Comparison of ENCODE assay signal across 1 cellular context in the genomic region with DNA sequence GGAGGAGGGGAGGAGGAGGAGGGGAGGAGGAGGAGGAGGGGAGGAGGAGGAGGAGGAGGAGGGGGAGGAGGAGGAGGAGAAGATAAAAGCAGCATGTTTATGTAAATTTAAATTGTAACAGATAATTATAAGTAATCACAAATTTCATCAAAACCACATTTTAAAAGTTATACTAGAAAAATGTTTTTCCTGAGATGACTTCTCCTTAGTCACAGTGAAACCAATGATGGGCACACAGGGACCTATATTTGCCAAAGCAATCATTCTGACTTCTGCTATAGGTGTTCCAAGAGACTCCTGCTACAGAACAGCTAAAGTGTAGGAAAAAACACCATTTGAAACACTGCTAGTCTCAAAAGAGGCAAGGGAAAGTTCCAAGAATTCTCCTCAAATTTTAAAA.
A peak's percentile ranks its signal among the peaks of the same experiment; 100 is the strongest.
TF ChIP-seq lines count a peak whose summit lies in the region.

No MANE protein-coding gene starts in this region.

TF ChIP-seq in K562, 482 proteins besides CTCF, POLR2A, EP300 and RAD21:
- TF ChIP-seq PCBP1 (IDR thresholded peaks at IDR 0.05; ENCODE audit: low read depth, low read length, poor library complexity, severe bottlenecking), result peak; percentile 86
- TF ChIP-seq, protein P1, sequence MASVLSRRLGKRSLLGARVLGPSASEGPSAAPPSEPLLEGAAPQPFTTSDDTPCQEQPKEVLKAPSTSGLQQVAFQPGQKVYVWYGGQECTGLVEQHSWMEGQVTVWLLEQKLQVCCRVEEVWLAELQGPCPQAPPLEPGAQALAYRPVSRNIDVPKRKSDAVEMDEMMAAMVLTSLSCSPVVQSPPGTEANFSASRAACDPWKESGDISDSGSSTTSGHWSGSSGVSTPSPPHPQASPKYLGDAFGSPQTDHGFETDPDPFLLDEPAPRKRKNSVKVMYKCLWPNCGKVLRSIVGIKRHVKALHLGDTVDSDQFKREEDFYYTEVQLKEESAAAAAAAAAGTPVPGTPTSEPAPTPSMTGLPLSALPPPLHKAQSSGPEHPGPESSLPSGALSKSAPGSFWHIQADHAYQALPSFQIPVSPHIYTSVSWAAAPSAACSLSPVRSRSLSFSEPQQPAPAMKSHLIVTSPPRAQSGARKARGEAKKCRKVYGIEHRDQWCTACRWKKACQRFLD (CRISPR knock-in tag; IDR thresholded peaks at IDR 0.05), result peak; percentile 49; the same call in 1 of the 2 replicates
- TF ChIP-seq SIN3B (IDR thresholded peaks at IDR 0.05; ENCODE audit: low read depth), result no peak
- TF ChIP-seq PCBP2 (IDR thresholded peaks at IDR 0.05; ENCODE audit: low read depth, low read length, poor library complexity, severe bottlenecking), result peak; percentile 97
- TF ChIP-seq RBM22 (IDR thresholded peaks at IDR 0.05; ENCODE audit: low read depth, low read length, poor library complexity, severe bottlenecking), result no peak
- no peak for TF ChIP-seq ZNF586 (CRISPR knock-in tag; conservative IDR thresholded peaks at IDR 0.05)
- peak; percentile 94 for TF ChIP-seq ZNF263 (CRISPR knock-in tag; IDR thresholded peaks at IDR 0.05; ENCODE audit: borderline replicate concordance)
- TF ChIP-seq ZZZ3 (IDR thresholded peaks at IDR 0.05), result no peak
- TF ChIP-seq ZNF408 (CRISPR knock-in tag; IDR thresholded peaks at IDR 0.05; ENCODE audit: low read depth), result no peak
- TF ChIP-seq, protein P2, sequence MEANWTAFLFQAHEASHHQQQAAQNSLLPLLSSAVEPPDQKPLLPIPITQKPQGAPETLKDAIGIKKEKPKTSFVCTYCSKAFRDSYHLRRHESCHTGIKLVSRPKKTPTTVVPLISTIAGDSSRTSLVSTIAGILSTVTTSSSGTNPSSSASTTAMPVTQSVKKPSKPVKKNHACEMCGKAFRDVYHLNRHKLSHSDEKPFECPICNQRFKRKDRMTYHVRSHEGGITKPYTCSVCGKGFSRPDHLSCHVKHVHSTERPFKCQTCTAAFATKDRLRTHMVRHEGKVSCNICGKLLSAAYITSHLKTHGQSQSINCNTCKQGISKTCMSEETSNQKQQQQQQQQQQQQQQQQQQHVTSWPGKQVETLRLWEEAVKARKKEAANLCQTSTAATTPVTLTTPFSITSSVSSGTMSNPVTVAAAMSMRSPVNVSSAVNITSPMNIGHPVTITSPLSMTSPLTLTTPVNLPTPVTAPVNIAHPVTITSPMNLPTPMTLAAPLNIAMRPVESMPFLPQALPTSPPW (CRISPR knock-in tag; IDR thresholded peaks at IDR 0.05), result peak; percentile 55; the same call in 1 of the 2 replicates
- no peak for TF ChIP-seq HOXB6 (CRISPR knock-in tag; IDR thresholded peaks at IDR 0.05; ENCODE audit: borderline replicate concordance)
- TF ChIP-seq, protein P3, sequence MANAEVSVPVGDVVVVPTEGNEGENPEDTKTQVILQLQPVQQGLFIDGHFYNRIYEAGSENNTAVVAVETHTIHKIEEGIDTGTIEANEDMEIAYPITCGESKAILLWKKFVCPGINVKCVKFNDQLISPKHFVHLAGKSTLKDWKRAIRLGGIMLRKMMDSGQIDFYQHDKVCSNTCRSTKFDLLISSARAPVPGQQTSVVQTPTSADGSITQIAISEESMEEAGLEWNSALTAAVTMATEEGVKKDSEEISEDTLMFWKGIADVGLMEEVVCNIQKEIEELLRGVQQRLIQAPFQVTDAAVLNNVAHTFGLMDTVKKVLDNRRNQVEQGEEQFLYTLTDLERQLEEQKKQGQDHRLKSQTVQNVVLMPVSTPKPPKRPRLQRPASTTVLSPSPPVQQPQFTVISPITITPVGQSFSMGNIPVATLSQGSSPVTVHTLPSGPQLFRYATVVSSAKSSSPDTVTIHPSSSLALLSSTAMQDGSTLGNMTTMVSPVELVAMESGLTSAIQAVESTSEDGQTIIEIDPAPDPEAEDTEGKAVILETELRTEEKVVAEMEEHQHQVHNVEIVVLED (CRISPR knock-in tag; IDR thresholded peaks at IDR 0.05), result peak; percentile 15; the same call in 1 of the 2 replicates
- TF ChIP-seq ZC3H11A (IDR thresholded peaks at IDR 0.05; ENCODE audit: low read depth, low read length), result no peak
- TF ChIP-seq, protein P4, sequence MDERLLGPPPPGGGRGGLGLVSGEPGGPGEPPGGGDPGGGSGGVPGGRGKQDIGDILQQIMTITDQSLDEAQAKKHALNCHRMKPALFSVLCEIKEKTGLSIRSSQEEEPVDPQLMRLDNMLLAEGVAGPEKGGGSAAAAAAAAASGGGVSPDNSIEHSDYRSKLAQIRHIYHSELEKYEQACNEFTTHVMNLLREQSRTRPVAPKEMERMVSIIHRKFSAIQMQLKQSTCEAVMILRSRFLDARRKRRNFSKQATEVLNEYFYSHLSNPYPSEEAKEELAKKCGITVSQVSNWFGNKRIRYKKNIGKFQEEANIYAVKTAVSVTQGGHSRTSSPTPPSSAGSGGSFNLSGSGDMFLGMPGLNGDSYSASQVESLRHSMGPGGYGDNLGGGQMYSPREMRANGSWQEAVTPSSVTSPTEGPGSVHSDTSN (CRISPR knock-in tag; IDR thresholded peaks at IDR 0.05; ENCODE audit: low read depth), result no peak
- TF ChIP-seq, protein P4 (tag; conservative IDR thresholded peaks at IDR 0.05; ENCODE audit: low read depth), result no peak
- TF ChIP-seq ZC3H8 (IDR thresholded peaks at IDR 0.05), result no peak
- TF ChIP-seq HNRNPK (IDR thresholded peaks at IDR 0.05; ENCODE audit: low read depth, low read length, poor library complexity, severe bottlenecking), result peak; percentile 79
- TF ChIP-seq ETV5 (CRISPR knock-in tag; IDR thresholded peaks at IDR 0.05; ENCODE audit: low read depth), result no peak
- TF ChIP-seq, protein P5, sequence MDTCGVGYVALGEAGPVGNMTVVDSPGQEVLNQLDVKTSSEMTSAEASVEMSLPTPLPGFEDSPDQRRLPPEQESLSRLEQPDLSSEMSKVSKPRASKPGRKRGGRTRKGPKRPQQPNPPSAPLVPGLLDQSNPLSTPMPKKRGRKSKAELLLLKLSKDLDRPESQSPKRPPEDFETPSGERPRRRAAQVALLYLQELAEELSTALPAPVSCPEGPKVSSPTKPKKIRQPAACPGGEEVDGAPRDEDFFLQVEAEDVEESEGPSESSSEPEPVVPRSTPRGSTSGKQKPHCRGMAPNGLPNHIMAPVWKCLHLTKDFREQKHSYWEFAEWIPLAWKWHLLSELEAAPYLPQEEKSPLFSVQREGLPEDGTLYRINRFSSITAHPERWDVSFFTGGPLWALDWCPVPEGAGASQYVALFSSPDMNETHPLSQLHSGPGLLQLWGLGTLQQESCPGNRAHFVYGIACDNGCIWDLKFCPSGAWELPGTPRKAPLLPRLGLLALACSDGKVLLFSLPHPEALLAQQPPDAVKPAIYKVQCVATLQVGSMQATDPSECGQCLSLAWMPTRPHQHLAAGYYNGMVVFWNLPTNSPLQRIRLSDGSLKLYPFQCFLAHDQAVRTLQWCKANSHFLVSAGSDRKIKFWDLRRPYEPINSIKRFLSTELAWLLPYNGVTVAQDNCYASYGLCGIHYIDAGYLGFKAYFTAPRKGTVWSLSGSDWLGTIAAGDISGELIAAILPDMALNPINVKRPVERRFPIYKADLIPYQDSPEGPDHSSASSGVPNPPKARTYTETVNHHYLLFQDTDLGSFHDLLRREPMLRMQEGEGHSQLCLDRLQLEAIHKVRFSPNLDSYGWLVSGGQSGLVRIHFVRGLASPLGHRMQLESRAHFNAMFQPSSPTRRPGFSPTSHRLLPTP (IDR thresholded peaks at IDR 0.05; ENCODE audit: borderline replicate concordance, extremely low read depth, insufficient read length), result no peak
- TF ChIP-seq, protein P6, sequence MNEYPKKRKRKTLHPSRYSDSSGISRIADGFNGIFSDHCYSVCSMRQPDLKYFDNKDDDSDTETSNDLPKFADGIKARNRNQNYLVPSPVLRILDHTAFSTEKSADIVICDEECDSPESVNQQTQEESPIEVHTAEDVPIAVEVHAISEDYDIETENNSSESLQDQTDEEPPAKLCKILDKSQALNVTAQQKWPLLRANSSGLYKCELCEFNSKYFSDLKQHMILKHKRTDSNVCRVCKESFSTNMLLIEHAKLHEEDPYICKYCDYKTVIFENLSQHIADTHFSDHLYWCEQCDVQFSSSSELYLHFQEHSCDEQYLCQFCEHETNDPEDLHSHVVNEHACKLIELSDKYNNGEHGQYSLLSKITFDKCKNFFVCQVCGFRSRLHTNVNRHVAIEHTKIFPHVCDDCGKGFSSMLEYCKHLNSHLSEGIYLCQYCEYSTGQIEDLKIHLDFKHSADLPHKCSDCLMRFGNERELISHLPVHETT (CRISPR knock-in tag; conservative IDR thresholded peaks at IDR 0.05 in 1 of 2, IDR thresholded peaks at IDR 0.05 in 1 of 2), result peak in 1 of 2 experiments; percentile 32; a peak in 1 of 4 replicates
- TF ChIP-seq, protein P7, sequence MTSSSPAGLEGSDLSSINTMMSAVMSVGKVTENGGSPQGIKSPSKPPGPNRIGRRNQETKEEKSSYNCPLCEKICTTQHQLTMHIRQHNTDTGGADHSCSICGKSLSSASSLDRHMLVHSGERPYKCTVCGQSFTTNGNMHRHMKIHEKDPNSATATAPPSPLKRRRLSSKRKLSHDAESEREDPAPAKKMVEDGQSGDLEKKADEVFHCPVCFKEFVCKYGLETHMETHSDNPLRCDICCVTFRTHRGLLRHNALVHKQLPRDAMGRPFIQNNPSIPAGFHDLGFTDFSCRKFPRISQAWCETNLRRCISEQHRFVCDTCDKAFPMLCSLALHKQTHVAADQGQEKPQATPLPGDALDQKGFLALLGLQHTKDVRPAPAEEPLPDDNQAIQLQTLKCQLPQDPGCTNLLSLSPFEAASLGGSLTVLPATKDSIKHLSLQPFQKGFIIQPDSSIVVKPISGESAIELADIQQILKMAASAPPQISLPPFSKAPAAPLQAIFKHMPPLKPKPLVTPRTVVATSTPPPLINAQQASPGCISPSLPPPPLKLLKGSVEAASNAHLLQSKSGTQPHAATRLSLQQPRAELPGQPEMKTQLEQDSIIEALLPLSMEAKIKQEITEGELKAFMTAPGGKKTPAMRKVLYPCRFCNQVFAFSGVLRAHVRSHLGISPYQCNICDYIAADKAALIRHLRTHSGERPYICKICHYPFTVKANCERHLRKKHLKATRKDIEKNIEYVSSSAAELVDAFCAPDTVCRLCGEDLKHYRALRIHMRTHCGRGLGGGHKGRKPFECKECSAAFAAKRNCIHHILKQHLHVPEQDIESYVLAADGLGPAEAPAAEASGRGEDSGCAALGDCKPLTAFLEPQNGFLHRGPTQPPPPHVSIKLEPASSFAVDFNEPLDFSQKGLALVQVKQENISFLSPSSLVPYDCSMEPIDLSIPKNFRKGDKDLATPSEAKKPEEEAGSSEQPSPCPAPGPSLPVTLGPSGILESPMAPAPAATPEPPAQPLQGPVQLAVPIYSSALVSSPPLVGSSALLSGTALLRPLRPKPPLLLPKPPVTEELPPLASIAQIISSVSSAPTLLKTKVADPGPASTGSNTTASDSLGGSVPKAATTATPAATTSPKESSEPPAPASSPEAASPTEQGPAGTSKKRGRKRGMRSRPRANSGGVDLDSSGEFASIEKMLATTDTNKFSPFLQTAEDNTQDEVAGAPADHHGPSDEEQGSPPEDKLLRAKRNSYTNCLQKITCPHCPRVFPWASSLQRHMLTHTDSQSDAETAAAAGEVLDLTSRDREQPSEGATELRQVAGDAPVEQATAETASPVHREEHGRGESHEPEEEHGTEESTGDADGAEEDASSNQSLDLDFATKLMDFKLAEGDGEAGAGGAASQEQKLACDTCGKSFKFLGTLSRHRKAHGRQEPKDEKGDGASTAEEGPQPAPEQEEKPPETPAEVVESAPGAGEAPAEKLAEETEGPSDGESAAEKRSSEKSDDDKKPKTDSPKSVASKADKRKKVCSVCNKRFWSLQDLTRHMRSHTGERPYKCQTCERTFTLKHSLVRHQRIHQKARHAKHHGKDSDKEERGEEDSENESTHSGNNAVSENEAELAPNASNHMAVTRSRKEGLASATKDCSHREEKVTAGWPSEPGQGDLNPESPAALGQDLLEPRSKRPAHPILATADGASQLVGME (CRISPR knock-in tag; IDR thresholded peaks at IDR 0.05), result no peak
- TF ChIP-seq ZNF445 (CRISPR knock-in tag; IDR thresholded peaks at IDR 0.05; ENCODE audit: low read depth), result no peak
- TF ChIP-seq SMARCA4 (IDR thresholded peaks at IDR 0.05), result no peak
- TF ChIP-seq MYBL2 (IDR thresholded peaks at IDR 0.05; ENCODE audit: low read depth), result no peak
- no peak for TF ChIP-seq MYBL2 (CRISPR knock-in tag; IDR thresholded peaks at IDR 0.05; ENCODE audit: borderline replicate concordance)
- no peak for TF ChIP-seq MTA1 (IDR thresholded peaks at IDR 0.05; ENCODE audit: borderline replicate concordance)
- no peak for TF ChIP-seq ATF7 (IDR thresholded peaks at IDR 0.05)
- TF ChIP-seq SMC3 (conservative IDR thresholded peaks at IDR 0.05; ENCODE audit: insufficient read depth, low read depth, low read length), result no peak
- TF ChIP-seq ZNF583 (CRISPR knock-in tag; IDR thresholded peaks at IDR 0.05), result no peak
TF ChIP-seq in K562: peak in this region for 8.
